Comparison of ENCODE assay signal across 11 cellular contexts in genomic region chr1:54314691-54315455, GRCh38.
A peak's percentile ranks its signal among the peaks of the same experiment; 100 is the strongest.
DNase-seq lines count a peak whose midpoint lies in the region; ATAC-seq and TF ChIP-seq lines count a peak whose summit lies in the region.
"Had no signal": no experiment of that assay in that cellular context is flagged by ENCODE, and none has a peak within 500 bp of the region (broad histone marks: within the 10 kb centered on the region; RNA-seq: fewer than 3 reads in every experiment).

No MANE protein-coding gene starts in this region.

- DNase-seq in activated T-cell treated with anti-CD3 and anti-CD28 coated beads, Interleukin-2, amount 50 U/mL, for 24 hours = no peak
- DNase-seq in activated T-cell treated with anti-CD3 and anti-CD28 coated beads, Interleukin-2, amount 50 U/mL, for 48 hours = no peak
- DNase-seq in lower lobe of right lung (no peak), thyroid gland (peak; percentile 84 to 86), NCI-H1436 treated with DMSO at 0.1 percent for 48 hours (lab: John Stamatoyannopoulos, UW) (no peak)
- DNase-seq: activated T-cell treated with anti-CD3 and anti-CD28 coated beads, Interleukin-2, amount 50 U/mL, for 4 hours; foreskin keratinocyte; H7 had no signal

- H3K9me3 ChIP-seq in lower lobe of right lung (no peaks in the 10 kb centered on the region), thyroid gland (no peaks in the 10 kb centered on the region)

- 46 to 53% methylated on average over 10 of the region's 10 CpGs for WGBS in thyroid gland, 2 donors

- H3K27ac Mint-ChIP-seq in activated T-cell treated with anti-CD3 and anti-CD28 coated beads, Interleukin-2, amount 50 U/mL, for 24 hours = peak overlapping the region; percentile 38

- intact Hi-C loops in lower lobe of right lung (cut with DNase I) = no loop called here
- intact Hi-C loops in thyroid gland (cut with DNase I) = no loop called here

- peaks cover 60% of the 10 kb centered on the region for H3K4me1 Mint-ChIP-seq in activated T-cell treated with anti-CD3 and anti-CD28 coated beads, Interleukin-2, amount 50 U/mL, for 24 hours (ENCODE audit: low read depth)

- H3K27me3 ChIP-seq in lower lobe of right lung (ENCODE audit: low read depth) (no peaks in the 10 kb centered on the region), thyroid gland (no peaks in the 10 kb centered on the region)
- H3K27me3 ChIP-seq: foreskin keratinocyte had no signal

- no peaks in the 10 kb centered on the region for H3K36me3 ChIP-seq in lower lobe of right lung
- H3K36me3 ChIP-seq in thyroid gland = no peaks in the 10 kb centered on the region

- TF ChIP-seq CTCF in VCaP (conservative IDR thresholded peaks at IDR 0.05) (no peak), lower lobe of right lung (IDR thresholded peaks at IDR 0.05) (no peak), thyroid gland (IDR thresholded peaks at IDR 0.05) (no peak)

- peaks cover 52% of the 10 kb centered on the region for H3K4me1 ChIP-seq in lower lobe of right lung
- H3K4me1 ChIP-seq in thyroid gland = peaks cover 25 to 31% of the 10 kb centered on the region in 2 donors

- H3K36me3 Mint-ChIP-seq in activated T-cell treated with anti-CD3 and anti-CD28 coated beads, Interleukin-2, amount 50 U/mL, for 24 hours (ENCODE audit: low read depth) = peaks cover 2% of the 10 kb centered on the region

- no peaks in the 10 kb centered on the region for H3K9me3 Mint-ChIP-seq in activated T-cell treated with anti-CD3 and anti-CD28 coated beads, Interleukin-2, amount 50 U/mL, for 24 hours
- H3K9me3 Mint-ChIP-seq: activated T-cell treated with anti-CD3 and anti-CD28 coated beads, Interleukin-2, amount 50 U/mL, for 4 hours had no signal

- ATAC-seq in lower lobe of right lung = peak; percentile 50 to 57
- ATAC-seq in GM18870 (IDR thresholded peaks at IDR 0.05; ENCODE audit: unreplicated experiment) = no peak
- no peak for ATAC-seq in HG03432 (IDR thresholded peaks at IDR 0.05; ENCODE audit: unreplicated experiment)
- ATAC-seq: activated T-cell treated with anti-CD3 and anti-CD28 coated beads, Interleukin-2, amount 50 U/mL, for 4 hours; foreskin keratinocyte had no signal

- H3K4me3 Mint-ChIP-seq in activated T-cell treated with anti-CD3 and anti-CD28 coated beads, Interleukin-2, amount 50 U/mL, for 24 hours = no peak overlapping the region
- H3K4me3 Mint-ChIP-seq: activated T-cell treated with anti-CD3 and anti-CD28 coated beads, Interleukin-2, amount 50 U/mL, for 4 hours had no signal

- H3K4me3 ChIP-seq in lower lobe of right lung (no peak overlapping the region), thyroid gland (replicated peaks in 1 of 3) (no peak overlapping the region)

- H3K27me3 Mint-ChIP-seq in activated T-cell treated with anti-CD3 and anti-CD28 coated beads, Interleukin-2, amount 50 U/mL, for 24 hours = no peaks in the 10 kb centered on the region

- no peak for TF ChIP-seq POLR2A in thyroid gland (IDR thresholded peaks at IDR 0.05)

- H3K27ac ChIP-seq in VCaP (peak overlapping the region; percentile 91), lower lobe of right lung (peak overlapping the region; percentile 36), thyroid gland (peak overlapping the region; percentile 21 to 48 (median 38))
- H3K27ac ChIP-seq: foreskin keratinocyte had no signal

Comparison
In these comparisons a context has a peak if more than half of its experiments do, and no peak if none do; other contexts are left out.
1. DNase-seq: peak in thyroid gland (2 of 2); none in activated T-cell treated with anti-CD3 and anti-CD28 coated beads, Interleukin-2, amount 50 U/mL, for 24 hours (single experiment), activated T-cell treated with anti-CD3 and anti-CD28 coated beads, Interleukin-2, amount 50 U/mL, for 48 hours (0 of 2), lower lobe of right lung (single experiment) and NCI-H1436 treated with DMSO at 0.1 percent for 48 hours (single experiment).
2. H3K27ac ChIP-seq: peak in every context shown above with its lines; median percentile 91 in VCaP; 38 in thyroid gland; 36 in lower lobe of right lung.
3. ATAC-seq: peak in lower lobe of right lung (2 of 2); none in GM18870 (single experiment) and HG03432 (single experiment).